ENCODE assay signal across 12 cellular contexts in genomic region chr3:16181361-16181760, GRCh38. TPM values are rescaled to one million over a fixed set of nuclear protein-coding genes. Genes with fewer than 3 reads are reported as not detected.
A peak's percentile ranks its signal among the peaks of the same experiment; 100 is the strongest.
DNase-seq lines count a peak whose midpoint lies in the region; ATAC-seq and TF ChIP-seq lines count a peak whose summit lies in the region.
"Had no signal": no experiment of that assay in that cellular context is flagged by ENCODE, and none has a peak within 500 bp of the region (broad histone marks: within the 10 kb centered on the region; RNA-seq: fewer than 3 reads in every experiment).

No MANE protein-coding gene starts in this region.

- H3K4me3 ChIP-seq in right cardiac atrium (ENCODE audit: low read length), result no peak overlapping the region
- H3K4me3 ChIP-seq in tibial artery, result peak overlapping the region in 1 of 2 donors; percentile 63
- H3K4me3 ChIP-seq: dorsolateral prefrontal cortex had no signal

- H3K36me3 ChIP-seq in tibial artery, result peaks cover 0 to 66% (median 5%) of the 10 kb centered on the region in 3 donors

- intact Hi-C loops in right cardiac atrium (cut with DNase I), result loop anchor here in 1 of 4 donors (2.0 kb wide), 1 partner anchor 135 kb away; no protein-coding TSS in a partner anchor
- intact Hi-C loops in tibial artery (cut with DNase I; ENCODE audit: low total_unique reads), result loop anchor here (5.0 kb wide), 1 partner anchor 66 kb away; no protein-coding TSS in a partner anchor

- peak; percentile 33 to 63 for ATAC-seq in right cardiac atrium
- ATAC-seq in HG03159 (IDR thresholded peaks at IDR 0.05; ENCODE audit: unreplicated experiment), result no peak
- ATAC-seq in GM21390 (IDR thresholded peaks at IDR 0.05; ENCODE audit: unreplicated experiment), result no peak
- ATAC-seq: naive thymus-derived CD8-positive, alpha-beta T cell had no signal

- no peak for TF ChIP-seq CTCF in tibial artery (IDR thresholded peaks at IDR 0.05)

- H3K9me3 ChIP-seq in right cardiac atrium (ENCODE audit: control insufficient read depth, low read length), result no peaks in the 10 kb centered on the region
- no peaks in the 10 kb centered on the region for H3K9me3 ChIP-seq in tibial artery

- H3K27me3 ChIP-seq in right cardiac atrium (ENCODE audit: control insufficient read depth, insufficient read depth) (no peaks in the 10 kb centered on the region), tibial artery (no peaks in the 10 kb centered on the region)
- H3K27me3 ChIP-seq: dorsolateral prefrontal cortex had no signal

- WGBS in right cardiac atrium, result 58% methylated on average over 6 of the region's 6 CpGs

- peak; percentile 13 for DNase-seq in HT1080 (ENCODE audit: low read depth)
- DNase-seq in amniotic epithelial cell (ENCODE audit: low read depth), result peak; percentile 86
- DNase-seq in right cardiac atrium, result peak; percentile 74 to 83 (median 77)
- DNase-seq in tibial artery, result peak; percentile 93 to 96
- no peak for DNase-seq in NCI-H187 treated with DMSO at 0.1 percent for 48 hours (lab: John Stamatoyannopoulos, UW)
- DNase-seq: activated CD4-positive, alpha-beta T cell treated with anti-CD3 and anti-CD28 coated beads for 1 hour; activated naive CD4-positive, alpha-beta T cell treated with anti-CD3 and anti-CD28 coated beads for 36 hours; naive thymus-derived CD8-positive, alpha-beta T cell; stimulated activated CD4-positive, alpha-beta T cell treated with anti-CD3 and anti-CD28 coated beads, Interleukin-12 subunit alpha, Interleukin-12 subunit beta, amount 100 ng/mL, for 4 hours had no signal

- H3K27ac ChIP-seq in right cardiac atrium (ENCODE audit: low read length) (no peak overlapping the region), tibial artery (peak overlapping the region in 1 of 2 donors; percentile 15)

- peaks cover 9% of the 10 kb centered on the region for H3K4me1 ChIP-seq in right cardiac atrium (ENCODE audit: control insufficient read depth, insufficient read depth, low read length)
- peaks cover 0 to 37% (median 11%) of the 10 kb centered on the region in 4 donors for H3K4me1 ChIP-seq in tibial artery

RNA-seq across cellular contexts. Expression of gene GALNT15, which starts 6.9 kb away (rescaled TPM):
- total RNA-seq in HT1080 (2014; rRNA removed; shearing (Covaris generic)), result 0.13 and 0.26 TPM in 2 replicates
- polyA plus RNA-seq in HT1080 (2015; cell fraction: cytosol; rRNA removed), result 1.7 and 2.2 TPM in 2 replicates
- 2.0 and 3.0 TPM in 2 replicates for polyA plus RNA-seq in HT1080 (2015; cell fraction: nucleus; rRNA removed)
- 10 to 100 TPM in 2 of 4 donors, 1 to 10 TPM in 2; 6.2 to 19.3 (median 12.3) TPM for total RNA-seq in right cardiac atrium
- polyA plus RNA-seq in right cardiac atrium, result 10.1 TPM
- total RNA-seq: activated naive CD4-positive, alpha-beta T cell treated with anti-CD3 and anti-CD28 coated beads for 36 hours; naive thymus-derived CD8-positive, alpha-beta T cell had no signal
- polyA plus RNA-seq: naive thymus-derived CD8-positive, alpha-beta T cell had no signal

Comparison
In these comparisons a context has a peak if more than half of its experiments do, and no peak if none do; other contexts are left out.
1. ATAC-seq: peak in right cardiac atrium (2 of 2); none in HG03159 (single experiment) and GM21390 (single experiment).